16 cellular contexts compared by ENCODE assay signal in genomic region chrX:31550169-31550568, GRCh38.
DNase-seq lines count a peak whose midpoint lies in the region; ATAC-seq and TF ChIP-seq lines count a peak whose summit lies in the region.
"Had no signal": no experiment of that assay in that cellular context is flagged by ENCODE, and none has a peak within 500 bp of the region (broad histone marks: within the 10 kb centered on the region; RNA-seq: fewer than 3 reads in every experiment).

No MANE protein-coding gene starts in this region.

- DNase-seq in SK-MEL-5 (ENCODE audit: low read depth, low spot score) = peak; percentile 63
- peak; percentile 31 for DNase-seq in medulla oblongata (ENCODE audit: extremely low spot score)
- DNase-seq in sciatic nerve (ENCODE audit: low spot score) = no peak
- DNase-seq in right cardiac atrium = no peak
- DNase-seq in SK-N-SH = no peak
- no peak for DNase-seq in spleen
- no peak for DNase-seq in posterior cingulate gyrus
- DNase-seq: ACHN; CD4-positive, alpha-beta T cell; DMS153; DMS79; GDM1; GM23248 had no signal

- no peak for TF ChIP-seq EP300 in SK-N-SH (IDR thresholded peaks at IDR 0.05; ENCODE audit: borderline replicate concordance in 1 of 2, low read depth in 1 of 2, low read length in 1 of 2)

- ATAC-seq in sciatic nerve (peak; percentile 70), right cardiac atrium (no peak)
- ATAC-seq: HepG2 had no signal

- H3K4me1 ChIP-seq in right cardiac atrium (ENCODE audit: control insufficient read depth, insufficient read depth, low read length) = no peaks in the 10 kb centered on the region
- H3K4me1 ChIP-seq in SK-N-SH (ENCODE audit: control insufficient read depth in 1 of 2, insufficient read depth in 2 of 2, low read depth in 1 of 2, low read length in 1 of 2) = peaks cover 0 to 13% of the 10 kb centered on the region in 2 experiments; a peak in 1 of 4 replicates
- no peaks in the 10 kb centered on the region for H3K4me1 ChIP-seq in spleen
- H3K4me1 ChIP-seq: HAP-1 had no signal

- intact Hi-C loops in sciatic nerve (cut with DNase I) = no loop called here
- intact Hi-C loops in right cardiac atrium (cut with DNase I) = no loop called here
- intact Hi-C loops in spleen (cut with DNase I; ENCODE audit: low total_unique reads) = no loop called here
- intact Hi-C loops in posterior cingulate gyrus (cut with DNase I) = no loop called here

- H3K79me2 ChIP-seq in SK-N-SH (ENCODE audit: insufficient read depth) = no peaks in the 10 kb centered on the region

- H3K9ac ChIP-seq in SK-N-SH = no peak overlapping the region
- H3K9ac ChIP-seq: GM23248 had no signal

- TF ChIP-seq CTCF in SK-N-SH (IDR thresholded peaks at IDR 0.05) (no peak), spleen (IDR thresholded peaks at IDR 0.05 in 8 of 11, conservative IDR thresholded peaks at IDR 0.05 in 3 of 11) (no peak)

- in situ Hi-C loops in SK-MEL-5 (cut with HindIII; ENCODE audit: low pct_unique_long_range_greater_than_20kb, low sequenced_read_pairs) = no loop called here

- H2AFZ ChIP-seq in SK-N-SH (ENCODE audit: low read depth) = no peak overlapping the region
- H2AFZ ChIP-seq: GM23248 had no signal

- H3K9me2 ChIP-seq in SK-N-SH = no peaks in the 10 kb centered on the region

- no peak overlapping the region for H3K4me2 ChIP-seq in SK-N-SH

- TF ChIP-seq POLR2A in spleen (IDR thresholded peaks at IDR 0.05) = no peak

- H3K4me3 ChIP-seq in right cardiac atrium (ENCODE audit: low read length) (no peak overlapping the region), SK-N-SH (ENCODE audit: low read depth in 2 of 2, low read length in 1 of 2) (no peak overlapping the region), spleen (no peak overlapping the region)
- H3K4me3 ChIP-seq: GM23248, HAP-1 had no signal

- H3K36me3 ChIP-seq in SK-N-SH (replicated peaks in 1 of 2; ENCODE audit: control insufficient read depth in 1 of 2, insufficient read depth in 2 of 2, low read length in 1 of 2) = no peaks in the 10 kb centered on the region
- no peaks in the 10 kb centered on the region for H3K36me3 ChIP-seq in spleen
- H3K36me3 ChIP-seq: HAP-1 had no signal

- H3K27ac ChIP-seq in right cardiac atrium (ENCODE audit: low read length) (no peak overlapping the region), SK-N-SH (ENCODE audit: low read depth in 2 of 2, low read length in 1 of 2) (no peak overlapping the region), spleen (no peak overlapping the region)
- H3K27ac ChIP-seq: C4-2B, GM23248 had no signal

- peaks cover 4% of the 10 kb centered on the region for H3F3A ChIP-seq in SK-N-SH (replicated peaks; ENCODE audit: insufficient read depth)

- 55% methylated on average over 2 of the region's 2 CpGs for WGBS in right cardiac atrium
- WGBS in SK-N-SH (ENCODE audit: low lambda C conversion rate) = 40% methylated on average over 2 of the region's 2 CpGs
- WGBS in spleen, 5 donors = 64 to 81% (median 73%) methylated on average over 2 of the region's 2 CpGs

- no peak for TF ChIP-seq RAD21 in SK-N-SH (IDR thresholded peaks at IDR 0.05; ENCODE audit: low read length)

- H3K9me3 ChIP-seq in right cardiac atrium (ENCODE audit: control insufficient read depth, low read length) (no peaks in the 10 kb centered on the region), SK-N-SH (no peaks in the 10 kb centered on the region), spleen (no peaks in the 10 kb centered on the region)
- H3K9me3 ChIP-seq: HAP-1 had no signal

- POLR2A ChIA-PET in SK-N-SH (lab: Yijun Ruan, JAX) = no interaction called here

- H4K20me1 ChIP-seq in SK-N-SH (ENCODE audit: insufficient read depth) = no peaks in the 10 kb centered on the region

- no peaks in the 10 kb centered on the region for H3K27me3 ChIP-seq in right cardiac atrium (ENCODE audit: control insufficient read depth, insufficient read depth)
- H3K27me3 ChIP-seq in SK-N-SH (ENCODE audit: insufficient read depth) = no peaks in the 10 kb centered on the region
- no peaks in the 10 kb centered on the region for H3K27me3 ChIP-seq in spleen (replicated peaks in 1 of 7)

- CTCF ChIA-PET in SK-N-SH (lab: Yijun Ruan, JAX) = no interaction called here

TF ChIP-seq in SK-N-SH, 30 proteins besides CTCF, POLR2A, EP300 and RAD21:
- TF ChIP-seq TAF1 (IDR thresholded peaks at IDR 0.05; ENCODE audit: borderline replicate concordance, low read depth, low read length) = no peak
- TF ChIP-seq ELF1 (IDR thresholded peaks at IDR 0.05) = no peak
- no peak for TF ChIP-seq MXI1 (IDR thresholded peaks at IDR 0.05; ENCODE audit: low read depth, low read length)
- TF ChIP-seq MEF2A (IDR thresholded peaks at IDR 0.05; ENCODE audit: borderline replicate concordance, low read depth) = no peak
- no peak for TF ChIP-seq YY1 (IDR thresholded peaks at IDR 0.05; ENCODE audit: low read depth)
- no peak for TF ChIP-seq FOXM1 (IDR thresholded peaks at IDR 0.05; ENCODE audit: low read depth)
- no peak for TF ChIP-seq PBX3 (IDR thresholded peaks at IDR 0.05)
- TF ChIP-seq NFIC (IDR thresholded peaks at IDR 0.05; ENCODE audit: borderline replicate concordance) = no peak
- no peak for TF ChIP-seq MAX (IDR thresholded peaks at IDR 0.05; ENCODE audit: low read depth)

Comparison
In these comparisons a context has a peak if more than half of its experiments do, and no peak if none do; other contexts are left out.
1. DNase-seq: peak in SK-MEL-5 (single experiment) and medulla oblongata (single experiment); none in sciatic nerve (single experiment), right cardiac atrium (0 of 3), SK-N-SH (single experiment), spleen (single experiment) and posterior cingulate gyrus (0 of 10).